ENCODE assay signal across 26 cellular contexts in the genomic region with DNA sequence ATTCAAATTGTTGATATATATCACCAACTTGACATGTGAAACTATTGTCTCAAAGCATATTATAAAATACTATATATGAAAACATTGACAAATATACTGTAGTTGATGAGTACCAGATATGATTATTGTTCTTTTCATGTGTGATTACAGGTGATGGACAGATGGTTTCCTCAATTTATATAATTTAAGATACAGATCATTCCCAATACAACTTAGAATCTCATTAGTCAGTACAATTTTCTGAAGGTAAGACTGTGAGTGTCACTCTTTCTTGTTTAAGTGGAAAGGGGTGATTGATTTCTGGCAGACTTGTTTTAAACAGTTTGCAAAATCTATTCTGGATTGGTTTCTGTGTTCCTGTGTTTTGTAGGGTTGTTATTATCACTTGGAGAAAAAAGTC.
DNase-seq lines count a peak whose midpoint lies in the region; ATAC-seq and TF ChIP-seq lines count a peak whose summit lies in the region.
"Had no signal": no experiment of that assay in that cellular context is flagged by ENCODE, and none has a peak within 500 bp of the region (broad histone marks: within the 10 kb centered on the region; RNA-seq: fewer than 3 reads in every experiment).

No MANE protein-coding gene starts in this region.

- H3K36me3 ChIP-seq in ACC112 (ENCODE audit: insufficient read depth, low read length) (no peaks in the 10 kb centered on the region), osteoblast (ENCODE audit: insufficient read depth, low read length) (no peaks in the 10 kb centered on the region)
- H3K36me3 ChIP-seq: BE2C, BLaER1 had no signal

- no peak overlapping the region for H3K4me3 ChIP-seq in ACC112 (ENCODE audit: low read depth, low read length)
- no peak overlapping the region for H3K4me3 ChIP-seq in osteoblast (ENCODE audit: insufficient read depth, low read length)
- H3K4me3 ChIP-seq: A549, BLaER1, GM12878 had no signal

- H3K4me2 ChIP-seq in osteoblast (ENCODE audit: insufficient read depth, low read length), result no peak overlapping the region
- H3K4me2 ChIP-seq: A549, BLaER1 had no signal

- H3K27me3 Mint-ChIP-seq in endothelial cell (ENCODE audit: unreplicated experiment) (no peaks in the 10 kb centered on the region), neural crest cell (ENCODE audit: low read depth) (no peaks in the 10 kb centered on the region)
- H3K27me3 Mint-ChIP-seq: CD4-positive, CD25-positive, alpha-beta regulatory T cell had no signal

- H4K20me1 ChIP-seq in osteoblast (ENCODE audit: insufficient read depth, low read length), result no peaks in the 10 kb centered on the region
- H4K20me1 ChIP-seq: BLaER1 had no signal

- peak overlapping the region; percentile 47 for H2AFZ ChIP-seq in ACC112 (ENCODE audit: low read length, unreplicated experiment)
- no peak overlapping the region for H2AFZ ChIP-seq in osteoblast (ENCODE audit: low read length)

- TF ChIP-seq CTCF in endothelial cell (IDR thresholded peaks at IDR 0.05; ENCODE audit: unreplicated experiment) (no peak), neural crest cell (conservative IDR thresholded peaks at IDR 0.05) (no peak), osteoblast (IDR thresholded peaks at IDR 0.05; ENCODE audit: extremely low read depth, low read depth, low read length) (no peak)

- H3K27ac ChIP-seq in ACC112 (ENCODE audit: low read depth, low read length) (no peak overlapping the region), osteoblast (ENCODE audit: low read depth, low read length) (no peak overlapping the region)
- H3K27ac ChIP-seq: 22Rv1, A549, BLaER1 had no signal

- H3K4me3 Mint-ChIP-seq in endothelial cell (ENCODE audit: unreplicated experiment) (no peak overlapping the region), neural crest cell (no peak overlapping the region)
- H3K4me3 Mint-ChIP-seq: CD14-positive monocyte; CD4-positive, alpha-beta memory T cell; CD4-positive, CD25-positive, alpha-beta regulatory T cell; CD8-positive, alpha-beta memory T cell had no signal

- H3K36me3 Mint-ChIP-seq in endothelial cell (ENCODE audit: low read depth, unreplicated experiment), result no peaks in the 10 kb centered on the region
- H3K36me3 Mint-ChIP-seq in neural crest cell (ENCODE audit: low read depth), result no peaks in the 10 kb centered on the region
- H3K36me3 Mint-ChIP-seq: CD14-positive monocyte; CD4-positive, alpha-beta memory T cell; CD4-positive, CD25-positive, alpha-beta regulatory T cell; CD8-positive, alpha-beta memory T cell had no signal

- H3K27me3 ChIP-seq in ACC112 (ENCODE audit: insufficient read depth, low read length), result no peaks in the 10 kb centered on the region
- no peaks in the 10 kb centered on the region for H3K27me3 ChIP-seq in osteoblast (ENCODE audit: insufficient read depth, low read length)
- H3K27me3 ChIP-seq: BE2C, BLaER1 had no signal

- H3K27ac Mint-ChIP-seq in endothelial cell (ENCODE audit: unreplicated experiment) (peak overlapping the region; percentile 42), neural crest cell (ENCODE audit: unreplicated experiment) (peak overlapping the region; percentile 44)
- H3K27ac Mint-ChIP-seq: CD14-positive monocyte; CD4-positive, alpha-beta memory T cell; CD4-positive, CD25-positive, alpha-beta regulatory T cell had no signal

- H3K4me1 ChIP-seq in ACC112 (ENCODE audit: control insufficient read depth, insufficient read depth, low read length, unreplicated experiment), result peaks cover 10% of the 10 kb centered on the region
- no peaks in the 10 kb centered on the region for H3K4me1 ChIP-seq in osteoblast (ENCODE audit: insufficient read depth, low read length)
- H3K4me1 ChIP-seq: A549, BE2C had no signal

- ATAC-seq in GM18520 (IDR thresholded peaks at IDR 0.05; ENCODE audit: unreplicated experiment), result no peak
- ATAC-seq in HG03025 (IDR thresholded peaks at IDR 0.05; ENCODE audit: low FRiP score, unreplicated experiment), result no peak
- ATAC-seq in HG02884 (IDR thresholded peaks at IDR 0.05; ENCODE audit: unreplicated experiment), result no peak
- ATAC-seq: A549, GM12878 had no signal

- DNase-seq in endothelial cell (ENCODE audit: low spot score), result no peak
- DNase-seq in neural crest cell (ENCODE audit: low read depth, low spot score), result no peak
- peak; percentile 56 for DNase-seq in osteoblast (ENCODE audit: insufficient read length, low spot score, missing footprints)
- DNase-seq: ACHN; BE2C; C1 segment of cervical spinal cord; CD4-positive, alpha-beta memory T cell; CD4-positive, CD25-positive, alpha-beta regulatory T cell; CD8-positive, alpha-beta memory T cell; COR-L47; DMS 273 treated with DMSO at 0.1 percent for 48 hours; DMS153; DMS53; DMS79; DND-41; EL; GDM1 had no signal

- peaks cover 16% of the 10 kb centered on the region for H3K4me1 Mint-ChIP-seq in endothelial cell (ENCODE audit: unreplicated experiment)
- H3K4me1 Mint-ChIP-seq in neural crest cell, result peaks cover 17% of the 10 kb centered on the region
- H3K4me1 Mint-ChIP-seq: CD14-positive monocyte; CD4-positive, alpha-beta memory T cell; CD4-positive, CD25-positive, alpha-beta regulatory T cell; CD8-positive, alpha-beta memory T cell had no signal

- no peaks in the 10 kb centered on the region for H3K9me3 ChIP-seq in osteoblast (ENCODE audit: low read depth, low read length)
- H3K9me3 ChIP-seq: A549, BE2C, BLaER1 had no signal

- no peaks in the 10 kb centered on the region for H3K79me2 ChIP-seq in ACC112 (ENCODE audit: control insufficient read depth, insufficient read depth, low read length, unreplicated experiment)
- H3K79me2 ChIP-seq in osteoblast (ENCODE audit: insufficient read depth, low read length), result no peaks in the 10 kb centered on the region

- H3K9me3 Mint-ChIP-seq in endothelial cell (ENCODE audit: unreplicated experiment) (no peaks in the 10 kb centered on the region), neural crest cell (no peaks in the 10 kb centered on the region)
- H3K9me3 Mint-ChIP-seq: CD4-positive, alpha-beta memory T cell had no signal
